21 cellular contexts compared by ENCODE assay signal in the genomic region with DNA sequence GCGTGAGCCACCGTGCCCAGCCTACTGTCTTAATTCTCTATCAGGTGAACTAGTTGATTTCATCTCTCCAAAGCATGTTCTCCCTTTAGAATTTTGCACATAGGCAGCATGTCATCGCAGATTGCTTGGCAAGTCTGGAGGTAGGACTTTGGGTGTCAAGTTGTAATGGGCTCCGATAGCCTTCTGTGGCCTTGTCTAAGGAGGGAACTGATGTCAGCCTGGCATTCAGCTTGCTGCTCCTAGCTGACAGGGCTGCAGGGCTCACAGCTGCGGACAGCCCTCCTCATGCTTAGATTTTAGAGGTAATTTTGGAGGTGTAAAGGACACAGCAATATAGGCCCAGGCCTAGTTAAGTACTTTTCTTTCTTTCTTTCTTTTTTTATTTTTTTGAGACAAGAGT.
"Had no signal": no experiment of that assay in that cellular context is flagged by ENCODE, and none has a peak within 500 bp of the region (broad histone marks: within the 10 kb centered on the region; RNA-seq: fewer than 3 reads in every experiment).

No MANE protein-coding gene starts in this region.

- H3K36me3 ChIP-seq: breast epithelium, neutrophil, vagina had no signal

- H3K4me1 ChIP-seq: breast epithelium had no signal

- H3K9me3 ChIP-seq: breast epithelium, neutrophil, upper lobe of left lung, vagina had no signal

- DNase-seq: activated CD4-positive, alpha-beta T cell treated with anti-CD3 and anti-CD28 coated beads for 4 hours; activated CD4-positive, alpha-beta T cell treated with anti-CD3 and anti-CD28 coated beads, Interleukin-2, amount 50 U/mL, for 4 hours; activated effector memory CD4-positive, alpha-beta T cell treated with anti-CD3 and anti-CD28 coated beads, Interleukin-2, amount 50 U/mL, for 16 hours; activated naive CD4-positive, alpha-beta T cell treated with anti-CD3 and anti-CD28 coated beads for 36 hours; activated T-cell treated with anti-CD3 and anti-CD28 coated beads for 4 hours; endodermal cell; foreskin fibroblast; mammary epithelial cell; naive B cell; nephron progenitor cell; stimulated activated CD4-positive, alpha-beta T cell treated with anti-CD3 and anti-CD28 coated beads, Interleukin-15, amount 100 ng/mL, for 24 hours; stimulated activated CD4-positive, alpha-beta T cell treated with anti-CD3 and anti-CD28 coated beads, Interleukin-2, amount 100 ng/mL, for 24 hours; stimulated activated naive CD8-positive, alpha-beta T cell treated with anti-CD3 and anti-CD28 coated beads, Interleukin-15, Interleukin-2, amounts not matched to agents 100 U/mL and 50 U/mL, for 24 hours; substantia nigra; T-helper 9 cell; upper lobe of left lung had no signal

- H3K27me3 ChIP-seq: breast epithelium, neutrophil, upper lobe of left lung, vagina had no signal

- H3K4me3 ChIP-seq: breast epithelium, upper lobe of left lung, vagina had no signal

- H3K27ac ChIP-seq: breast epithelium, neutrophil, upper lobe of left lung, vagina, VCaP had no signal

- ATAC-seq: esophagus mucosa; stimulated activated naive CD8-positive, alpha-beta T cell treated with anti-CD3 and anti-CD28 coated beads, Interleukin-15, Interleukin-2, amounts not matched to agents 100 U/mL and 50 U/mL, for 24 hours had no signal
